8 cellular contexts compared by ENCODE assay signal in genomic region chr14:32940066-32940651, GRCh38. TPM values are rescaled to one million over a fixed set of nuclear protein-coding genes. Genes with fewer than 3 reads are reported as not detected.
DNase-seq lines count a peak whose midpoint lies in the region; ATAC-seq and TF ChIP-seq lines count a peak whose summit lies in the region.

No MANE protein-coding gene starts in this region.

- H3K9me3 Mint-ChIP-seq in nephron progenitor cell = no peaks in the 10 kb centered on the region

- H3K4me3 ChIP-seq in GM08714 (ENCODE audit: low read length) (peak overlapping the region; percentile 65), ectodermal cell (ENCODE audit: insufficient read depth, low read depth, low read length) (peak overlapping the region; percentile 52)

- H3K36me3 ChIP-seq in ectodermal cell (ENCODE audit: control insufficient read depth, insufficient read depth, low read length) = no peaks in the 10 kb centered on the region

- DNase-seq in NCI-H748 treated with DMSO at 0.1 percent for 48 hours (lab: John Stamatoyannopoulos, UW) (peak; percentile 39), nephron progenitor cell (peak; percentile 6), omental fat pad (ENCODE audit: low spot score) (no peak)

- 8 to 10% methylated on average over 9 to 12 of the region's 13 CpGs for WGBS in ectodermal cell, 2 experiments

- peaks cover 14% of the 10 kb centered on the region for H3K4me1 ChIP-seq in ectodermal cell (ENCODE audit: control insufficient read depth, insufficient read depth, low read length)

- H3K4me1 Mint-ChIP-seq in nephron progenitor cell = peaks cover 31% of the 10 kb centered on the region

- peaks cover 49% of the 10 kb centered on the region for H3K27me3 ChIP-seq in ectodermal cell (ENCODE audit: control insufficient read depth, insufficient read depth, low read length, poor library complexity, severe bottlenecking)

- ATAC-seq in GM19035 (IDR thresholded peaks at IDR 0.05; ENCODE audit: unreplicated experiment) (no peak), GM21529 (IDR thresholded peaks at IDR 0.05; ENCODE audit: unreplicated experiment) (no peak), omental fat pad (ENCODE audit: low FRiP score) (no peak), HG03378 (IDR thresholded peaks at IDR 0.05; ENCODE audit: unreplicated experiment) (no peak)

- H3K4me3 Mint-ChIP-seq in nephron progenitor cell = peak overlapping the region; percentile 94

- H3K27me3 Mint-ChIP-seq in nephron progenitor cell (ENCODE audit: low read depth, poor library complexity) = peaks cover 38% of the 10 kb centered on the region

- H3K27ac ChIP-seq in ectodermal cell (ENCODE audit: insufficient read depth, low read depth, low read length, poor library complexity, severe bottlenecking) = no peak overlapping the region

- no peak for TF ChIP-seq CTCF in nephron progenitor cell (IDR thresholded peaks at IDR 0.05)
- TF ChIP-seq CTCF in omental fat pad (IDR thresholded peaks at IDR 0.05) = no peak

- H3K36me3 Mint-ChIP-seq in nephron progenitor cell (ENCODE audit: low read depth) = no peaks in the 10 kb centered on the region

- no peaks in the 10 kb centered on the region for H3K9me3 ChIP-seq in ectodermal cell (ENCODE audit: control insufficient read depth, low read length)

- peak overlapping the region; percentile 84 for H3K27ac Mint-ChIP-seq in nephron progenitor cell

RNA-seq across cellular contexts. Expression of gene NPAS3, which starts 1.5 kb away (rescaled TPM):
- 1.4 TPM for polyA plus RNA-seq in ectodermal cell (2013, experiment 1 of 4)
- polyA plus RNA-seq in ectodermal cell (2013, experiment 2 of 4) = 0.32 TPM
- polyA plus RNA-seq in ectodermal cell (2013, experiment 3 of 4) = 1.1 TPM
- polyA plus RNA-seq in ectodermal cell (2013, experiment 4 of 4) = 0.85 TPM
- total RNA-seq in omental fat pad = 1 to 10 TPM in 3 of 4 donors, under 1 TPM in 1; 0.79 to 6.0 (median 2.5) TPM
